Comparison of ENCODE assay signal across 9 cellular contexts in the genomic region with DNA sequence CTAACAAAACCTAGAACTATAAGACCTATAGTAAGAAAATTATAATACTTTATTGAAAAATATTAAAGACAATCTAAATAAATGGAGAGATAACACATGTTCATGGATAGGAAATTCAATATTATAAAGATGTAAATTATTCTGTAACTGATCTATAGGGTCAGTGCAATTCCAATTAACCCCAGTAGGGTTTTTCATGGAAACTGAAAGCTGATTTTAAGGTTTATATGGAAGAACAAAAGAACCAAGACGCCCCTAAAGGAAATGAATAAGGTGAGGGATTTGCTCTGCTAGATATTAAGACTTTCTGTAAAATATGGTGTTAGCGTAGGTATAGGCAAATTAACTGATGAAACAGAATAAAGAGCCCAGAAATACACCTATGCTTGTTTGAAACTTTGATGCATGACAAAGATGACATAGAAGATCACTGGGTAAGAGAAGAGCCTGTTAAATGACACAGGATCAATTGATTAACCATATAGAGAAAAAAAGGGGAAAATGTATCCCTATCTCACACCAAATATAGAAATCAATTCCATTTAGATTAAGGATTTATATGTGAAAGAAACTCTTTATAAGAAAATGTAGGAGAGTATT. TPM values are rescaled to one million over a fixed set of nuclear protein-coding genes. Genes with fewer than 3 reads are reported as not detected.
DNase-seq lines count a peak whose midpoint lies in the region; ATAC-seq and TF ChIP-seq lines count a peak whose summit lies in the region.
"Had no signal": no experiment of that assay in that cellular context is flagged by ENCODE, and none has a peak within 500 bp of the region (broad histone marks: within the 10 kb centered on the region; RNA-seq: fewer than 3 reads in every experiment).

No MANE protein-coding gene starts in this region.

- H4K20me1 ChIP-seq in BLaER1 = peaks cover 9% of the 10 kb centered on the region; the same call in 1 of the 2 replicates

- H3K4me3 Mint-ChIP-seq in activated CD8-positive, alpha-beta T cell treated with anti-CD3 and anti-CD28 coated beads for 36 hours = peak overlapping the region; percentile 94
- peak overlapping the region; percentile 66 for H3K4me3 Mint-ChIP-seq in memory B cell

- H3K36me3 ChIP-seq in BLaER1 (peaks cover 9% of the 10 kb centered on the region), H7 (replicated peaks; ENCODE audit: control insufficient read depth, insufficient read depth, low read length) (no peaks in the 10 kb centered on the region)

- DNase-seq in GM12864 (ENCODE audit: low read depth) (no peak), memory B cell (ENCODE audit: low spot score in 2 of 2) (no peak), HuH-7.5 (ENCODE audit: low spot score) (no peak), H7 (no peak)
- DNase-seq in activated CD8-positive, alpha-beta T cell treated with anti-CD3 and anti-CD28 coated beads for 36 hours = no peak

- peak; percentile 37 for TF ChIP-seq CTCF in GM12864 (IDR thresholded peaks at IDR 0.05; ENCODE audit: low read depth, low read length, missing control alignments)
- peak; percentile 64 for TF ChIP-seq CTCF in activated CD8-positive, alpha-beta T cell treated with anti-CD3 and anti-CD28 coated beads for 36 hours (IDR thresholded peaks at IDR 0.05)

- no peaks in the 10 kb centered on the region for H3K9me3 Mint-ChIP-seq in activated CD8-positive, alpha-beta T cell treated with anti-CD3 and anti-CD28 coated beads for 36 hours
- peaks cover 3% of the 10 kb centered on the region for H3K9me3 Mint-ChIP-seq in memory B cell

- CTCF ChIA-PET in activated CD8-positive, alpha-beta T cell treated with anti-CD3 and anti-CD28 coated beads for 36 hours (lab: Charles Lee) = interaction anchor here (0.9 to 3.4 kb wide), 16 partner anchors 8 to 176 kb away, joined by 3 to 34 read pairs (median 7); a partner anchor contains a TSS

- H3K4me3 ChIP-seq in BLaER1 (peak overlapping the region; percentile 75), GM12864 (ENCODE audit: low read depth, low read length) (no peak overlapping the region), H7 (ENCODE audit: insufficient read depth, low read depth, low read length) (no peak overlapping the region)

- H3K9ac ChIP-seq in BLaER1 = peak overlapping the region; percentile 96

- POLR2A ChIA-PET in activated CD8-positive, alpha-beta T cell treated with anti-CD3 and anti-CD28 coated beads for 36 hours (lab: Charles Lee) = interaction anchor here (0.6 to 1.9 kb wide), 10 partner anchors 8 to 488 kb away, joined by 3 to 11 read pairs (median 3); a partner anchor contains a TSS

- intact Hi-C loops in activated CD8-positive, alpha-beta T cell treated with anti-CD3 and anti-CD28 coated beads for 36 hours (cut with micrococcal nuclease) = no loop called here

- H3K4me2 ChIP-seq in BLaER1 = peak overlapping the region; percentile 76

- peaks cover 5% of the 10 kb centered on the region; the same call in 1 of the 2 replicates for H3K9me3 ChIP-seq in BLaER1

- H3K4me1 ChIP-seq in BLaER1 = peaks cover 72% of the 10 kb centered on the region

- H3K27ac ChIP-seq in BLaER1 = peak overlapping the region; percentile 99

- H3K27me3 Mint-ChIP-seq in activated CD8-positive, alpha-beta T cell treated with anti-CD3 and anti-CD28 coated beads for 36 hours = no peaks in the 10 kb centered on the region
- H3K27me3 Mint-ChIP-seq in memory B cell = no peaks in the 10 kb centered on the region

- peaks cover 60% of the 10 kb centered on the region for H3K4me1 Mint-ChIP-seq in activated CD8-positive, alpha-beta T cell treated with anti-CD3 and anti-CD28 coated beads for 36 hours (ENCODE audit: low read depth)
- H3K4me1 Mint-ChIP-seq in memory B cell = peaks cover 37% of the 10 kb centered on the region

- H3K36me3 Mint-ChIP-seq in activated CD8-positive, alpha-beta T cell treated with anti-CD3 and anti-CD28 coated beads for 36 hours (ENCODE audit: low read depth) = peaks cover 19% of the 10 kb centered on the region
- peaks cover 2% of the 10 kb centered on the region for H3K36me3 Mint-ChIP-seq in memory B cell

- peak overlapping the region; percentile 94 for H3K27ac Mint-ChIP-seq in activated CD8-positive, alpha-beta T cell treated with anti-CD3 and anti-CD28 coated beads for 36 hours
- H3K27ac Mint-ChIP-seq in memory B cell = peak overlapping the region; percentile 97

- no peak for ATAC-seq in activated CD8-positive, alpha-beta T cell treated with anti-CD3 and anti-CD28 coated beads for 36 hours
- ATAC-seq in memory B cell (ENCODE audit: low read depth) (no peak), GM19328 (IDR thresholded peaks at IDR 0.05; ENCODE audit: unreplicated experiment) (no peak), GM18873 (IDR thresholded peaks at IDR 0.05; ENCODE audit: low FRiP score, unreplicated experiment) (no peak)

- H3K27me3 ChIP-seq in BLaER1 (no peaks in the 10 kb centered on the region), H7 (ENCODE audit: control insufficient read depth, insufficient read depth, low read length) (peaks cover 5% of the 10 kb centered on the region)

RNA-seq across cellular contexts. Expression of a gene that starts 3.0 kb away (rescaled TPM):
- total RNA-seq in activated CD8-positive, alpha-beta T cell treated with anti-CD3 and anti-CD28 coated beads for 36 hours = 10 to 100 TPM; 53.3 to 53.7 TPM
- total RNA-seq in H7 (2014; rRNA removed; shearing (Covaris generic)) = 0.11 and 0.59 TPM in 2 replicates
- total RNA-seq: RPMI7951 had no signal

RNA-seq across cellular contexts. Expression of a gene that starts 19.3 kb away (rescaled TPM):
- 1 to 10 TPM in 1 of 2 experiments, under 1 TPM in 1; 0.74 to 2.5 TPM for total RNA-seq in activated CD8-positive, alpha-beta T cell treated with anti-CD3 and anti-CD28 coated beads for 36 hours
- 0.52 and 0.63 TPM in 2 replicates for total RNA-seq in H7 (2014; rRNA removed; shearing (Covaris generic))
- total RNA-seq: RPMI7951 had no signal

RNA-seq across cellular contexts. Expression of a gene that starts 44.8 kb away (rescaled TPM):
- total RNA-seq in activated CD8-positive, alpha-beta T cell treated with anti-CD3 and anti-CD28 coated beads for 36 hours = under 1 TPM; 0.20 to 0.23 TPM
- total RNA-seq in H7 (2014; rRNA removed; shearing (Covaris generic)) = 4.8 and 6.8 TPM in 2 replicates
- total RNA-seq: RPMI7951 had no signal

Comparison
In these comparisons a context has a peak if more than half of its experiments do, and no peak if none do; other contexts are left out.
1. RNA of a gene that starts 3.0 kb away (total RNA-seq): 53.3 to 53.7 TPM in activated CD8-positive, alpha-beta T cell treated with anti-CD3 and anti-CD28 coated beads for 36 hours; 0.11 to 0.59 TPM in H7; every median in the first group is over 10 times any median in the second.